In genomic region chr2:120343100-120343432, GRCh38 we compare ENCODE assay signal across 12 cellular contexts. TPM values are rescaled to one million over a fixed set of nuclear protein-coding genes. Genes with fewer than 3 reads are reported as not detected.
DNase-seq lines count a peak whose midpoint lies in the region; ATAC-seq and TF ChIP-seq lines count a peak whose summit lies in the region.
"Had no signal": no experiment of that assay in that cellular context is flagged by ENCODE, and none has a peak within 500 bp of the region (broad histone marks: within the 10 kb centered on the region; RNA-seq: fewer than 3 reads in every experiment).

No MANE protein-coding gene starts in this region.

- peak overlapping the region; percentile 85 for H2AFZ ChIP-seq in HCT116 (ENCODE audit: low read depth, low read length, poor library complexity, severe bottlenecking)

- H3K4me1 ChIP-seq in HCT116 (ENCODE audit: control insufficient read depth in 1 of 2, insufficient read depth in 2 of 2, low read length in 2 of 2), result peaks cover 0 to 23% of the 10 kb centered on the region in 2 experiments; a peak in 2 of 4 replicates
- peaks cover 0 to 42% (median 15%) of the 10 kb centered on the region in 4 donors for H3K4me1 ChIP-seq in Peyer's patch
- no peaks in the 10 kb centered on the region for H3K4me1 ChIP-seq in foreskin keratinocyte
- H3K4me1 ChIP-seq in gastrocnemius medialis, result peaks cover 17 to 25% of the 10 kb centered on the region in 2 donors
- peaks cover 3% of the 10 kb centered on the region for H3K4me1 ChIP-seq in endodermal cell (ENCODE audit: control insufficient read depth, insufficient read depth, low read length)

- BruUV-seq in HCT116 (replicated peaks; lab: Mats Ljungman, UMichigan), result no TSS peak

- H3K4me3 Mint-ChIP-seq in endodermal cell, result no peak overlapping the region

- no peaks in the 10 kb centered on the region for H3K9me3 Mint-ChIP-seq in endodermal cell
- H3K9me3 Mint-ChIP-seq: activated CD4-positive, alpha-beta memory T cell treated with anti-CD3 and anti-CD28 coated beads for 36 hours had no signal

- no peak overlapping the region for H3K9ac ChIP-seq in HCT116 (ENCODE audit: low read length)
- no peak overlapping the region for H3K9ac ChIP-seq in endodermal cell (ENCODE audit: extremely low read depth, low read length, poor library complexity, severe bottlenecking)

- H3K79me2 ChIP-seq in HCT116 (ENCODE audit: insufficient read depth, low read length), result no peaks in the 10 kb centered on the region

- peak overlapping the region; percentile 67 for H3K4me2 ChIP-seq in HCT116 (ENCODE audit: low read length)

- H3K27ac ChIP-seq in HCT116 (ENCODE audit: low read depth, low read length), result no peak overlapping the region
- H3K27ac ChIP-seq in Peyer's patch, result no peak overlapping the region
- no peak overlapping the region for H3K27ac ChIP-seq in foreskin keratinocyte
- peak overlapping the region in 1 of 4 donors; percentile 63 for H3K27ac ChIP-seq in gastrocnemius medialis
- no peak overlapping the region for H3K27ac ChIP-seq in endodermal cell (ENCODE audit: low read depth, low read length)
- H3K27ac ChIP-seq: SK-N-MC had no signal

- in situ Hi-C loops in gastrocnemius medialis (cut with MboI; ENCODE audit: low sequenced_read_pairs in 4 of 4), result loop anchor here (5.0 to 25.0 kb wide), 6 partner anchors 94 to 744 kb away; no protein-coding TSS in a partner anchor

- DNase-seq in HCT116 (ENCODE audit: low read depth, low spot score) (no peak), Peyer's patch (no peak), foreskin keratinocyte (no peak), gastrocnemius medialis (peak in 1 of 2 donors; percentile 33), endodermal cell (no peak), GM10266 (ENCODE audit: extremely low spot score) (no peak), NCI-H2171 (lab: John Stamatoyannopoulos, UW) (no peak), NCI-H2171 treated with DMSO at 0.1 percent for 48 hours (lab: John Stamatoyannopoulos, UW) (no peak)
- DNase-seq: NCI-H446 treated with DMSO at 0.1 percent for 48 hours had no signal

- TF ChIP-seq RAD21 in HCT116 (IDR thresholded peaks at IDR 0.05; ENCODE audit: low read depth), result no peak

- no peaks in the 10 kb centered on the region for H3K9me2 ChIP-seq in HCT116 (ENCODE audit: insufficient read depth)

- no peaks in the 10 kb centered on the region for H4K20me1 ChIP-seq in HCT116 (ENCODE audit: insufficient read depth)

- H3K36me3 ChIP-seq in HCT116 (ENCODE audit: control insufficient read depth in 1 of 2, insufficient read depth in 2 of 2, low read length in 2 of 2) (no peaks in the 10 kb centered on the region), Peyer's patch (no peaks in the 10 kb centered on the region), gastrocnemius medialis (no peaks in the 10 kb centered on the region), endodermal cell (ENCODE audit: control insufficient read depth, insufficient read depth, low read length) (no peaks in the 10 kb centered on the region)
- H3K36me3 ChIP-seq: heart right ventricle had no signal

- TF ChIP-seq CTCF in HCT116 (IDR thresholded peaks at IDR 0.05 in 2 of 3, conservative IDR thresholded peaks at IDR 0.05 in 1 of 3; ENCODE audit: borderline replicate concordance in 1 of 3, insufficient read depth in 1 of 3, low read depth in 2 of 3, low read length in 2 of 3) (no peak), Peyer's patch (IDR thresholded peaks at IDR 0.05) (no peak), foreskin keratinocyte (conservative IDR thresholded peaks at IDR 0.05) (no peak), gastrocnemius medialis (IDR thresholded peaks at IDR 0.05 in 4 of 5, conservative IDR thresholded peaks at IDR 0.05 in 1 of 5) (no peak), endodermal cell (conservative IDR thresholded peaks at IDR 0.05) (no peak), GM10266 (IDR thresholded peaks at IDR 0.05; ENCODE audit: control insufficient read depth, insufficient read depth, low read depth, missing control alignments) (no peak)

- H3K27ac Mint-ChIP-seq in endodermal cell, result no peak overlapping the region
- H3K27ac Mint-ChIP-seq: activated CD4-positive, alpha-beta memory T cell treated with anti-CD3 and anti-CD28 coated beads for 36 hours had no signal

- H3K27me3 ChIP-seq in HCT116 (ENCODE audit: insufficient read depth, low read length), result no peaks in the 10 kb centered on the region
- H3K27me3 ChIP-seq in Peyer's patch, result peaks cover 0 to 51% of the 10 kb centered on the region in 2 donors
- peaks cover 78% of the 10 kb centered on the region for H3K27me3 ChIP-seq in foreskin keratinocyte
- H3K27me3 ChIP-seq in gastrocnemius medialis, result peaks cover 23 to 39% (median 38%) of the 10 kb centered on the region in 3 donors
- peaks cover 84% of the 10 kb centered on the region for H3K27me3 ChIP-seq in endodermal cell (ENCODE audit: control insufficient read depth, insufficient read depth, low read length, poor library complexity, severe bottlenecking)

- CTCF ChIA-PET in HCT116 (lab: Charles Lee), result interaction anchor here (0.7 to 3.5 kb wide), 17 partner anchors 8 to 737 kb away, joined by 3 to 32 read pairs (median 5); no protein-coding TSS in a partner anchor

- WGBS in endodermal cell (ENCODE audit: insufficient coverage in 1 of 2, insufficient read length in 1 of 2), 2 experiments, result 20 to 54% methylated on average over 1 to 5 of the region's 5 CpGs

- no peaks in the 10 kb centered on the region for H3K36me3 Mint-ChIP-seq in endodermal cell (ENCODE audit: low read depth)
- H3K36me3 Mint-ChIP-seq: activated CD4-positive, alpha-beta memory T cell treated with anti-CD3 and anti-CD28 coated beads for 36 hours had no signal

- H3K9me3 ChIP-seq in HCT116 (ENCODE audit: control insufficient read depth in 1 of 2, insufficient read depth in 1 of 2, low read depth in 1 of 2, low read length in 2 of 2) (no peaks in the 10 kb centered on the region), Peyer's patch (no peaks in the 10 kb centered on the region), gastrocnemius medialis (no peaks in the 10 kb centered on the region), endodermal cell (ENCODE audit: control insufficient read depth, low read length) (no peaks in the 10 kb centered on the region)
- H3K9me3 ChIP-seq: heart right ventricle had no signal

- ATAC-seq in HCT116 (peak; percentile 47), foreskin keratinocyte (peak; percentile 2), gastrocnemius medialis (peak in 1 of 2 donors; percentile 1)

- H3K4me1 Mint-ChIP-seq in endodermal cell, result peaks cover 7% of the 10 kb centered on the region

- POLR2A ChIA-PET in HCT116 (lab: Charles Lee), result interaction anchor here (0.9 to 1.0 kb wide), 4 partner anchors 95 to 732 kb away, joined by 3 to 6 read pairs (median 3); no protein-coding TSS in a partner anchor

- H3K27me3 Mint-ChIP-seq in endodermal cell (ENCODE audit: insufficient read depth), result peaks cover 71% of the 10 kb centered on the region

- TF ChIP-seq POLR2A in HCT116 (IDR thresholded peaks at IDR 0.05; ENCODE audit: borderline replicate concordance, extremely low read depth, insufficient read depth, insufficient read length) (no peak), Peyer's patch (IDR thresholded peaks at IDR 0.05) (no peak), gastrocnemius medialis (IDR thresholded peaks at IDR 0.05) (no peak)

- H3K4me3 ChIP-seq in HCT116 (replicated peaks in 1 of 2; ENCODE audit: low read depth in 1 of 2, low read length in 2 of 2), result 0 out of 4 replicates have a peak overlapping the region, but pooled peaks of 1 of the 2 experiments have one; percentile 23
- H3K4me3 ChIP-seq in Peyer's patch, result peak overlapping the region in 3 of 4 donors; percentile 4 to 51 (median 20)
- peak overlapping the region; percentile 2 to 75 (median 60) for H3K4me3 ChIP-seq in gastrocnemius medialis
- H3K4me3 ChIP-seq in endodermal cell (ENCODE audit: low read length), result no peak overlapping the region
- H3K4me3 ChIP-seq: SK-N-MC had no signal

- RAD21 ChIA-PET in HCT116 (lab: Charles Lee; ENCODE audit: low non-redundant PET in 1 of 2, low total read pairs in 2 of 2, uncharacterized antibody in 2 of 2, unreplicated experiment in 2 of 2), result interaction anchor here (0.8 to 1.4 kb wide), 7 partner anchors 18 to 332 kb away, joined by 3 to 9 read pairs (median 3); no protein-coding TSS in a partner anchor

- intact Hi-C loops in HCT116 (cut with micrococcal nuclease), result loop anchor here (1.0 to 10.0 kb wide), 4 partner anchors 92 to 332 kb away; no protein-coding TSS in a partner anchor
- intact Hi-C loops in gastrocnemius medialis (cut with DNase I; ENCODE audit: low total_unique reads), result loop anchor here (1.0 to 5.0 kb wide), 5 partner anchors 98 to 337 kb away; no protein-coding TSS in a partner anchor

TF ChIP-seq in HCT116, 20 proteins besides CTCF, POLR2A, EP300 and RAD21:
- no peak for TF ChIP-seq SIN3A (IDR thresholded peaks at IDR 0.05; ENCODE audit: low read depth)
- no peak for TF ChIP-seq FOSL1 (IDR thresholded peaks at IDR 0.05; ENCODE audit: low read depth)
- TF ChIP-seq CEBPB (IDR thresholded peaks at IDR 0.05; ENCODE audit: low read depth), result no peak
TF ChIP-seq in HCT116: peak in this region for 0.

RNA-seq across cellular contexts. Expression of gene INHBB, which starts 2.9 kb away (rescaled TPM):
- total RNA-seq in HCT116 (2021; ENCODE audit: unreplicated experiment) (0.27 TPM), Peyer's patch (1 to 10 TPM in 1 of 4 donors, under 1 TPM in 2, not detected in 1; 0.70 to 1.1 (median 0.95) TPM), foreskin keratinocyte (not detected in 2 replicates), gastrocnemius medialis (10 to 100 TPM in 3 of 4 donors, 1 to 10 TPM in 1; 3.1 to 23.8 (median 13.7) TPM), endodermal cell (not detected)
- polyA plus RNA-seq in HCT116 (2012), result 0.26 TPM in 2 replicates
- not detected in 2 replicates for polyA plus RNA-seq in foreskin keratinocyte
- 0.14 TPM for polyA plus RNA-seq in endodermal cell (2013, experiment 1 of 2)
- polyA plus RNA-seq in endodermal cell (2013, experiment 2 of 2), result 0.17 TPM
- total RNA-seq: activated CD4-positive, alpha-beta memory T cell treated with anti-CD3 and anti-CD28 coated beads for 36 hours had no signal
